Comparison of ENCODE assay signal across 1 cellular context in the genomic region with DNA sequence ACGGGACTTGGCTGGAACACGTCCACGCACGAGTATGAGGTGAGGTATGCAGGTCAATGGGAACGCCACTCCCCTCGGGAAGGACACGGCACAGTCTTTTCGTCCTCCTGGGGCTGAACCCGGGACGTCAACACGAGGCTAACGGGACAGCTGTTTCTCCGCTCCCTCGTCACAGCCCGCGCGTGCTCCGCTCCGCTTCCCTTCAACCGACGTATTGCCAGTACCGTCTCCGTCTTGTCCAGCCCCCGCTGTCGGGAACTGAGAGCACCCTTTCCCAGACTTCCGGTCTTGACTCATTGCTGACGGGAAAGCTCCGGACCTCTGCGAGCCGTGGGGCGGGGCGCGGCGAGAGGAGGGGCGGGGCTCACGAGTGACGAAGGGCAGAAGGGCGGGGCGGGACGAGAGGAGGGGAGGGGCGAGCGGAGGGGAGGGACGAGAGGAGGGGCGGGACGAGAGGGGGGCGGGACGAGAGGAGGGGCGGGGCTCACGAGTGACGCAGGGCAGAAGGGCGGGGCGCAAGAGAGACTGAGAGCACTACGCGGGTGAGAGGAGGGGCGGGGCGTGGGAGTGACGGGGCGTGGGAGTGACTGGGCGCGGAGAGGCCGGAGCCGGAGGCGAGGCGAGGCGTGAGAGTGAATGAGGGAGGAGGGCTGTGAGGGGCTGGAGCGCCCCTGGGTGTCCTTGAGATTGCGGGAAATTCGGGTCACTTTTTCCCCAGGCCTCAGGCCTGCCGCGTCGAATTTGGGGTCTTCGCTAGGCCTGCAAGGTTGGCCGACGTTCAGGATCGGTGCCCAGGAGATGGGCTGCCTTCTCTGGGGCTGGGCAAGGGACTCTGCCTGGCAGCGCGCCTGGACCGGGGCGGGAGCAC.
A peak's percentile ranks its signal among the peaks of the same experiment; 100 is the strongest.
TF ChIP-seq lines count a peak whose summit lies in the region.

No MANE protein-coding gene starts in this region.

TF ChIP-seq in liver, 16 proteins besides CTCF, POLR2A, EP300 and RAD21 (continued from another document):
- TF ChIP-seq YY1 (IDR thresholded peaks at IDR 0.05) (peak; percentile 75), FOXA1 (IDR thresholded peaks at IDR 0.05) (no peak), GABPA (IDR thresholded peaks at IDR 0.05 in 1 of 2, conservative IDR thresholded peaks at IDR 0.05 in 1 of 2) (peak; percentile 72 to 90), HNF4A (conservative IDR thresholded peaks at IDR 0.05) (peak; percentile 26 to 49), RXRA (IDR thresholded peaks at IDR 0.05) (peak; percentile 67 to 76), EGR1 (IDR thresholded peaks at IDR 0.05; ENCODE audit: low read depth in 2 of 2) (peak; percentile 59 to 86), NR2F2 (IDR thresholded peaks at IDR 0.05) (peak; percentile 57)
- TF ChIP-seq, protein P1, sequence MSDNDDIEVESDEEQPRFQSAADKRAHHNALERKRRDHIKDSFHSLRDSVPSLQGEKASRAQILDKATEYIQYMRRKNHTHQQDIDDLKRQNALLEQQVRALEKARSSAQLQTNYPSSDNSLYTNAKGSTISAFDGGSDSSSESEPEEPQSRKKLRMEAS (IDR thresholded peaks at IDR 0.05) = no peak
